8 cellular contexts compared by ENCODE assay signal in the genomic region with DNA sequence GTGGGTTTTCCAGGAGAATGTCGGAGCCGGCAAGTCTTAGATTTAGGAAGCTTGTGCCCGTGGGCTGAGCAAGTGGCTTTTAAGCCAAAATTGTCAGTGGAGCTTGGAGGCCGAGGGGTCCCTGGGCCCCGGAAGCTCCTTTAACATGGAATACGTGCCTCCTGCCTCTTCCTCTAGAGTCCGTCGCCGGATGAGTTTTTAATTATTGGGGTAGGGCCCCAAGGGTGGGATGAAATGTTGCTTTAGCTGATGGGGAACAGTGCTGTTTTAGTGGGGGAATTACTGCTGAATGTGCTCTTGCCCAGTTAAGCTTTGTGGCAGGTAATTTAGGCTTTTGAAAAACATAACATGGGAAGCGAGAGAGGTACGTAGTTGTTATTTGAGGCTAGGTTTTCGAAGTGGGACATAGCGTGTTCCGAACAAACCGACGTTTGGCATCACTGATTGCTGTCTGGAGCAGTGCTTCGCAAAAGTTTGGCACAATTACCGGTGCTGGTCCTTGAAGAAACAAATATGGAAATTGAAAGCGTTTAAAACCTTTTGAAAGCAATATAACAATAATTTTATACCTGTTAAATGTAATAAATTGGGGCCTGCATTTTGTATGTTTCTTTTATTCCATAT. TPM values are rescaled to one million over a fixed set of nuclear protein-coding genes. Genes with fewer than 3 reads are reported as not detected.
DNase-seq lines count a peak whose midpoint lies in the region; ATAC-seq and TF ChIP-seq lines count a peak whose summit lies in the region.

No MANE protein-coding gene starts in this region.

- no peak for TF ChIP-seq POLR2A in upper lobe of left lung (IDR thresholded peaks at IDR 0.05)

- H3K27me3 ChIP-seq in HUES64 (ENCODE audit: insufficient read depth, low read length) (no peaks in the 10 kb centered on the region), lung (ENCODE audit: control insufficient read depth, insufficient read depth) (no peaks in the 10 kb centered on the region), upper lobe of left lung (no peaks in the 10 kb centered on the region)

- ATAC-seq in lung (ENCODE audit: insufficient read depth, low FRiP score) (no peak), upper lobe of left lung (ENCODE audit: low FRiP score in 2 of 2) (peak; percentile 3 to 4), HG02571 (IDR thresholded peaks at IDR 0.05; ENCODE audit: unreplicated experiment) (no peak)

- TF ChIP-seq EP300 in upper lobe of left lung (IDR thresholded peaks at IDR 0.05) = no peak

- peak overlapping the region; percentile 87 for H3K4me3 ChIP-seq in GM12864 (ENCODE audit: low read depth, low read length)
- peak overlapping the region; percentile 93 for H3K4me3 ChIP-seq in HUES64 (ENCODE audit: low read length)
- peak overlapping the region; percentile 71 for H3K4me3 ChIP-seq in lung
- H3K4me3 ChIP-seq in upper lobe of left lung = peak overlapping the region; percentile 84 to 95 (median 91)

- H3K9me3 ChIP-seq in HUES64 (ENCODE audit: insufficient read depth, low read depth, low read length) = no peaks in the 10 kb centered on the region
- H3K9me3 ChIP-seq in lung (ENCODE audit: control insufficient read depth in 2 of 2, insufficient read depth in 1 of 2, low read length in 1 of 2) = no peaks in the 10 kb centered on the region
- H3K9me3 ChIP-seq in upper lobe of left lung = no peaks in the 10 kb centered on the region

- H3K4me1 ChIP-seq in HUES64 (ENCODE audit: insufficient read depth, low read length) = no peaks in the 10 kb centered on the region; the same call in 1 of the 2 replicates
- H3K4me1 ChIP-seq in lung (ENCODE audit: control insufficient read depth in 2 of 2, insufficient read depth in 2 of 2, low read length in 2 of 2) = peaks cover 2 to 17% of the 10 kb centered on the region in 2 donors
- H3K4me1 ChIP-seq in upper lobe of left lung = peaks cover 23 to 55% (median 27%) of the 10 kb centered on the region in 4 donors

- peak overlapping the region; percentile 99 for H3K9ac ChIP-seq in HUES64 (ENCODE audit: low read depth, low read length)

- DNase-seq in GM12864 (ENCODE audit: low read depth) (no peak), caudate nucleus (lab: John Stamatoyannopoulos, UW) (peak in 3 of 61 donors; percentile 36 to 65 (median 37)), lung (ENCODE audit: low spot score) (no peak), upper lobe of left lung (no peak), NOMO-1 treated with dmso at 0.1 percent for 144 hours (lab: John Stamatoyannopoulos, UW; ENCODE audit: unreplicated experiment) (no peak), COR-L47 (lab: John Stamatoyannopoulos, UW) (no peak)

- H3K27ac ChIP-seq in HUES64 (ENCODE audit: low read depth, low read length) (peak overlapping the region; percentile 89), caudate nucleus (ENCODE audit: low read depth, low read length) (peak overlapping the region; percentile 90), lung (ENCODE audit: low read depth in 1 of 2, low read length in 1 of 2) (peak overlapping the region; percentile 80 to 90), upper lobe of left lung (peak overlapping the region; percentile 91 to 97 (median 95))

- 1% methylated on average over 18 of the region's 19 CpGs for WGBS in HUES64
- 0 to 1% methylated on average over 19 of the region's 19 CpGs for WGBS in lung, 2 donors
- 0 to 1% methylated on average over 14 to 16 of the region's 19 CpGs for WGBS in upper lobe of left lung, 2 donors

- TF ChIP-seq CTCF in GM12864 (IDR thresholded peaks at IDR 0.05; ENCODE audit: low read depth, low read length, missing control alignments) (no peak), lung (IDR thresholded peaks at IDR 0.05; ENCODE audit: control extremely low read depth, extremely low read depth) (no peak), upper lobe of left lung (IDR thresholded peaks at IDR 0.05) (no peak)

- H3K36me3 ChIP-seq in HUES64 (ENCODE audit: insufficient read depth, low read length) = peaks cover 50% of the 10 kb centered on the region
- peaks cover 12 to 27% of the 10 kb centered on the region in 2 donors for H3K36me3 ChIP-seq in lung (ENCODE audit: control insufficient read depth in 2 of 2, insufficient read depth in 2 of 2, low read length in 2 of 2)
- H3K36me3 ChIP-seq in upper lobe of left lung = peaks cover 12 to 46% (median 24%) of the 10 kb centered on the region in 4 donors

RNA-seq across cellular contexts. Expression of a gene that starts 0.8 kb away (rescaled TPM):
- 2,204 TPM for polyA plus RNA-seq in HUES64 (2013, experiment 1 of 2)
- polyA plus RNA-seq in HUES64 (2013, experiment 2 of 2) = 2,625 TPM
- total RNA-seq in lung (1,000 to 10,000 TPM in 1 of 2 donors, 100 to 1,000 TPM in 1; 669 to 1,661 TPM), upper lobe of left lung (1,000 to 10,000 TPM in 1 of 6 donors, 100 to 1,000 TPM in 5; 716 to 1,207 (median 813) TPM)
- polyA plus RNA-seq in lung = 1,000 to 10,000 TPM; 1,047 to 2,312 TPM

RNA-seq across cellular contexts. Expression of a gene that starts 47.7 kb away (rescaled TPM):
- polyA plus RNA-seq in HUES64 (2013, experiment 1 of 2) = 4.6 TPM
- polyA plus RNA-seq in HUES64 (2013, experiment 2 of 2) = 7.2 TPM
- total RNA-seq in lung (10 to 100 TPM; 44.3 to 88.8 TPM), upper lobe of left lung (10 to 100 TPM; 33.5 to 62.3 (median 39.6) TPM)
- 1 to 10 TPM; 4.9 to 5.8 TPM for polyA plus RNA-seq in lung

Comparison
In these comparisons a context has a peak if more than half of its experiments do, and no peak if none do; other contexts are left out.
1. ATAC-seq: peak in upper lobe of left lung (2 of 2); none in lung (single experiment) and HG02571 (single experiment).
2. Peak in every context shown above with its lines, with median percentiles within 50 percentile points of each other: H3K4me3 ChIP-seq and H3K27ac ChIP-seq.